8 cellular contexts compared by ENCODE assay signal in the genomic region with DNA sequence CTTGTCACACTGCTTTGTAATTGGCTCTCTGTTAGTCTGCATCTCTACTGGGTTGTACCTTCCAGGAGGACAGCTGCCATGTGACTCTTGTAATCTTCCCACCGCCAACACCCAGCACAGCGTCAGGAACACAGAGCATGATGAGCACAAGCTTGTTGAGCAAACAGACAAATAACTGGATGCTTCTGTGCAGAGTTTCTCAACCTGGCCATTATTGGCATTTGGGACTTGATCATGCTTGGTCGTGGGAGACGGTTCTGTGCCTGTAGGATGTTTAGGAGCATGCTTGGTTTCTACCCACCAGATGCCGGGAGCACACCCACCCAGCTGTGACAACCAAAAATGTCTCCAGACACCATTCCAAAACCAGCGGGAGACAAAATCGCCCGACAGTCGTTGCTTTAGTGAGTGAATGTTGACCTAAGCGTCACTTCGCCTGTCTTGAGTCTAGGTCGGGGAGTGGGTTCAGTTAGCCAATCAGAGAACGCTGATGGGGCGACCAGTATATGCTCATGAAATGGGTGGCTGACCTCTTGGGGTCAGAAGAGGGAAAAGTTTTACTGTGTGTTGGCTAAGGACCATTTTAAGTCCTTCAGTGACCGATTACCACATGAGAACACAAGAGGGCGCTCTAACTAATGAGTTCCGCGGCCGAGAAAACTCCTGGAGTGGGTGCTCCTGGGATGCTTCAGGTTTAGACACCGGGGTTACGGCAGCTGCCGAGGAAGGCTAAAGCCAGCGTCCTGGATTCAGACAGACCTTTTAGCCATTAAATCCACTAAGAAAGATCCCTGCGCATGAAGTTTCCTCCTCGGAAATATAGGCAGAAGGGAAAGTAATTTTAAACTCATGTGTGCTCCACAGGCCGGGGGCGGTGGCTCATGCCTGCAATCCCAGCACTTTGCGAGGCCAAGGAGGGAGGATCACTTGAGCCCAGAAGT. TPM values are rescaled to one million over a fixed set of nuclear protein-coding genes. Genes with fewer than 3 reads are reported as not detected.
DNase-seq lines count a peak whose midpoint lies in the region; ATAC-seq and TF ChIP-seq lines count a peak whose summit lies in the region.

No MANE protein-coding gene starts in this region.

- ATAC-seq in right cardiac atrium (peak; percentile 50 to 64), HG03108 (IDR thresholded peaks at IDR 0.05; ENCODE audit: unreplicated experiment) (no peak), GM21528 (IDR thresholded peaks at IDR 0.05; ENCODE audit: low FRiP score, unreplicated experiment) (no peak)

- H3K27ac ChIP-seq in right cardiac atrium (ENCODE audit: low read length) (no peak overlapping the region), sigmoid colon (peak overlapping the region in 1 of 4 donors; percentile 15)

- TF ChIP-seq EP300 in sigmoid colon (IDR thresholded peaks at IDR 0.05) = no peak

- TF ChIP-seq POLR2A in sigmoid colon (IDR thresholded peaks at IDR 0.05) = peak in 1 of 2 donors; percentile 19

- H3K4me3 ChIP-seq in GM12865 (ENCODE audit: low read depth, low read length) = no peak overlapping the region
- H3K4me3 ChIP-seq in right cardiac atrium (ENCODE audit: low read length) = no peak overlapping the region
- peak overlapping the region in 1 of 4 donors; percentile 22 for H3K4me3 ChIP-seq in sigmoid colon

- intact Hi-C loops in right cardiac atrium (cut with DNase I) (loop anchor here in 3 of 4 donors (5.0 kb wide), 1 partner anchor 96 kb away; no protein-coding TSS in a partner anchor), sigmoid colon (cut with DNase I) (loop anchor here (5.0 kb wide), 1 partner anchor 96 kb away; no protein-coding TSS in a partner anchor)

- H3K36me3 ChIP-seq in sigmoid colon = no peaks in the 10 kb centered on the region

- DNase-seq in GM12865 (ENCODE audit: low read depth) (peak; percentile 75), NCI-H146 (lab: John Stamatoyannopoulos, UW) (peak; percentile 80), SW480 (ENCODE audit: low spot score) (peak; percentile 68), amniotic epithelial cell (ENCODE audit: low read depth) (peak; percentile 72), right cardiac atrium (peak in 2 of 3 donors; percentile 62 to 67), sigmoid colon (peak; percentile 86)

- 37% methylated on average over 28 of the region's 28 CpGs for WGBS in right cardiac atrium
- WGBS in sigmoid colon, 2 donors = 35 to 50% methylated on average over 28 of the region's 28 CpGs

- peak; percentile 74 for TF ChIP-seq CTCF in GM12865 (IDR thresholded peaks at IDR 0.05; ENCODE audit: insufficient read depth, low read depth, low read length, missing control alignments)
- peak; percentile 31 to 61 (median 57) for TF ChIP-seq CTCF in sigmoid colon (IDR thresholded peaks at IDR 0.05)

- no peaks in the 10 kb centered on the region for H3K27me3 ChIP-seq in right cardiac atrium (ENCODE audit: control insufficient read depth, insufficient read depth)
- peaks cover 0 to 8% (median 0%) of the 10 kb centered on the region in 3 donors for H3K27me3 ChIP-seq in sigmoid colon

- H3K4me1 ChIP-seq in right cardiac atrium (ENCODE audit: control insufficient read depth, insufficient read depth, low read length) = peaks cover 4% of the 10 kb centered on the region
- peaks cover 0 to 3% (median 0%) of the 10 kb centered on the region in 4 donors for H3K4me1 ChIP-seq in sigmoid colon

- H3K9me3 ChIP-seq in right cardiac atrium (ENCODE audit: control insufficient read depth, low read length) (no peaks in the 10 kb centered on the region), sigmoid colon (no peaks in the 10 kb centered on the region)

RNA-seq across cellular contexts. Expression of a gene that starts 57.8 kb away (rescaled TPM):
- total RNA-seq in right cardiac atrium (10 to 100 TPM; 42.6 to 56.8 (median 46.6) TPM), sigmoid colon (10 to 100 TPM; 39.3 to 50.7 (median 42.5) TPM)
- polyA plus RNA-seq in right cardiac atrium (21.4 TPM), sigmoid colon (10 to 100 TPM in 1 of 3 donors, 1 to 10 TPM in 2; 4.6 to 14.5 (median 7.8) TPM)

Comparison
In these comparisons a context has a peak if more than half of its experiments do, and no peak if none do; other contexts are left out.
1. ATAC-seq: peak in right cardiac atrium (2 of 2); none in HG03108 (single experiment) and GM21528 (single experiment).
2. Peak in every context shown above with its lines, with median percentiles within 50 percentile points of each other: DNase-seq.